Comparison of ENCODE assay signal across 38 cellular contexts in genomic region chr3:67998222-67998760, GRCh38.
"Had no signal": no experiment of that assay in that cellular context is flagged by ENCODE, and none has a peak within 500 bp of the region (broad histone marks: within the 10 kb centered on the region; RNA-seq: fewer than 3 reads in every experiment).

No MANE protein-coding gene starts in this region.

- ATAC-seq: activated CD8-positive, alpha-beta memory T cell treated with anti-CD3 and anti-CD28 coated beads, Interleukin-2, amount 10 ng/mL, durations not matched to agents 7 days and 5 days; activated naive CD8-positive, alpha-beta T cell treated with anti-CD3 and anti-CD28 coated beads, Interleukin-2, amount 50 U/mL, for 24 hours; PC-3 had no signal

- H3K4me3 Mint-ChIP-seq: activated CD4-positive, alpha-beta memory T cell treated with anti-CD3 and anti-CD28 coated beads, Interleukin-2, amount 10 ng/mL, durations not matched to agents 7 days and 5 days; activated CD8-positive, alpha-beta memory T cell treated with anti-CD3 and anti-CD28 coated beads, Interleukin-2, amount 10 ng/mL, durations not matched to agents 7 days and 5 days; activated naive CD4-positive, alpha-beta T cell treated with anti-CD3 and anti-CD28 coated beads, Interleukin-2, amount 10 ng/mL, durations not matched to agents 7 days and 5 days; activated naive CD8-positive, alpha-beta T cell; activated naive CD8-positive, alpha-beta T cell treated with anti-CD3 and anti-CD28 coated beads, Interleukin-2, amount 50 U/mL, for 24 hours; brain had no signal

- H3K4me3 ChIP-seq: Peyer's patch, SJSA1 had no signal

- DNase-seq: activated CD4-positive, alpha-beta memory T cell treated with anti-CD3 and anti-CD28 coated beads, Interleukin-2, amount 10 ng/mL, durations not matched to agents 7 days and 5 days; activated CD4-positive, alpha-beta T cell treated with anti-CD3 and anti-CD28 coated beads for 1 hour; activated CD4-positive, alpha-beta T cell treated with anti-CD3 and anti-CD28 coated beads for 48 hours; activated CD4-positive, CD25-positive, alpha-beta regulatory T cell; activated CD8-positive, alpha-beta memory T cell treated with anti-CD3 and anti-CD28 coated beads for 24 hours; activated CD8-positive, alpha-beta memory T cell treated with anti-CD3 and anti-CD28 coated beads, Interleukin-2, amount 10 ng/mL, durations not matched to agents 7 days and 5 days; activated CD8-positive, alpha-beta memory T cell treated with anti-CD3 and anti-CD28 coated beads, Interleukin-2, amount 50 U/mL, for 48 hours; activated effector memory CD4-positive, alpha-beta T cell treated with Interleukin-2 at 50 U/mL for 16 hours; activated naive CD4-positive, alpha-beta T cell treated with anti-CD3 and anti-CD28 coated beads, Interleukin-2, amount 10 ng/mL, durations not matched to agents 7 days and 5 days; activated naive CD8-positive, alpha-beta T cell treated with anti-CD3 and anti-CD28 coated beads, Interleukin-2, amount 50 U/mL, for 24 hours; activated T-cell treated with anti-CD3 and anti-CD28 coated beads, Interleukin-2, amount 50 U/mL, for 48 hours; anterior cingulate cortex; caudate nucleus; Kasumi-1; KG1; MM.1S; MV-4-11; NCI-H1092; NCI-H1436 treated with DMSO at 0.1 percent for 48 hours; NCI-H1694 treated with DMSO at 0.1 percent for 48 hours; NCI-H2029; NCI-H345; NCI-H524 treated with DMSO at 0.1 percent for 48 hours; NCI-H748 treated with DMSO at 0.1 percent for 48 hours; NK-92 treated with Interleukin-12 subunit alpha and Interleukin-12 subunit beta, amount 100 ng/mL, for 24 hours; PC-3; Peyer's patch; RPMI8226; SHP77 treated with DMSO at 0.1 percent for 48 hours; SK-N-SH; SW 1271; T-helper 1 cell; T-helper 2 cell; T-helper 9 cell had no signal

- H3K4me1 ChIP-seq: Peyer's patch, SJSA1 had no signal

- H3K27me3 ChIP-seq: Peyer's patch, SJSA1 had no signal

- H3K27ac ChIP-seq: Peyer's patch, SJSA1, VCaP had no signal

- H3K9me3 ChIP-seq: Peyer's patch, SJSA1, SK-N-SH had no signal

- H3K9me3 Mint-ChIP-seq: activated naive CD4-positive, alpha-beta T cell treated with anti-CD3 and anti-CD28 coated beads, Interleukin-2, amount 10 ng/mL, durations not matched to agents 7 days and 5 days had no signal

- H3K27ac Mint-ChIP-seq: activated CD4-positive, alpha-beta memory T cell treated with anti-CD3 and anti-CD28 coated beads, Interleukin-2, amount 10 ng/mL, durations not matched to agents 7 days and 5 days; activated CD8-positive, alpha-beta memory T cell treated with anti-CD3 and anti-CD28 coated beads, Interleukin-2, amount 10 ng/mL, durations not matched to agents 7 days and 5 days; activated naive CD4-positive, alpha-beta T cell treated with anti-CD3 and anti-CD28 coated beads, Interleukin-2, amount 10 ng/mL, durations not matched to agents 7 days and 5 days; activated naive CD8-positive, alpha-beta T cell; activated naive CD8-positive, alpha-beta T cell treated with anti-CD3 and anti-CD28 coated beads, Interleukin-2, amount 50 U/mL, for 24 hours; brain had no signal

- H3K36me3 ChIP-seq: Peyer's patch, SJSA1 had no signal

- H3K36me3 Mint-ChIP-seq: activated CD8-positive, alpha-beta memory T cell treated with anti-CD3 and anti-CD28 coated beads, Interleukin-2, amount 10 ng/mL, durations not matched to agents 7 days and 5 days; activated naive CD4-positive, alpha-beta T cell treated with anti-CD3 and anti-CD28 coated beads, Interleukin-2, amount 10 ng/mL, durations not matched to agents 7 days and 5 days; brain had no signal

- H3K9ac ChIP-seq: SK-N-SH had no signal

- H3K4me1 Mint-ChIP-seq: activated CD4-positive, alpha-beta memory T cell treated with anti-CD3 and anti-CD28 coated beads, Interleukin-2, amount 10 ng/mL, durations not matched to agents 7 days and 5 days; activated CD8-positive, alpha-beta memory T cell treated with anti-CD3 and anti-CD28 coated beads, Interleukin-2, amount 10 ng/mL, durations not matched to agents 7 days and 5 days; activated naive CD4-positive, alpha-beta T cell treated with anti-CD3 and anti-CD28 coated beads, Interleukin-2, amount 10 ng/mL, durations not matched to agents 7 days and 5 days; activated naive CD8-positive, alpha-beta T cell treated with anti-CD3 and anti-CD28 coated beads, Interleukin-2, amount 50 U/mL, for 24 hours; brain had no signal
